ENCODE assay signal across 20 cellular contexts in the genomic region with DNA sequence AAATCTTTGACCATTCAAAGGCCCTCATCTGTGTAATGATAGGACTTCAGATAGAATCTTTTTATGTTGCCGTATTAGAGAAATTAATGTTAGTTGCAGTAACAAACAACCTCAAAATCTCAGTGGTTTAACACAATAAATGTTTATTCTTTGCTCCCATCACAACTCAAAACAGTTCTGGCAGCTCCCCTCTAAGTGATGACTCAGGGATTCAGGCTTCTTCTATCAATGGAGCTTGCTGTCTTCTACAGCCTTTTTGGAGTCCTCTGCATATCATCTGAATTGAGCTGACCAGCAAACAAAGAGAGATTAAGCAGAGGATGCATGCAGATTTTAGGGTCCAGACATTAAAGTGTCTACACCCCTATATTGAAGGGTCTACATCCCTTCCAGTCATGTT. TPM values are rescaled to one million over a fixed set of nuclear protein-coding genes. Genes with fewer than 3 reads are reported as not detected.
DNase-seq lines count a peak whose midpoint lies in the region; ATAC-seq, FAIRE-seq and TF ChIP-seq lines count a peak whose summit lies in the region.
"Had no signal": no experiment of that assay in that cellular context is flagged by ENCODE, and none has a peak within 500 bp of the region (broad histone marks: within the 10 kb centered on the region; RNA-seq: fewer than 3 reads in every experiment).

No MANE protein-coding gene starts in this region.

- no peak overlapping the region for H3K18ac ChIP-seq in H1 (ENCODE audit: extremely low read depth, low read length)

- H3K79me1 ChIP-seq in H1 (ENCODE audit: low read depth, low read length), result no peaks in the 10 kb centered on the region

- no peak overlapping the region for H3K56ac ChIP-seq in H1 (replicated peaks; ENCODE audit: insufficient read length, low read depth, low read length)

- H3K4me3 Mint-ChIP-seq in type B pancreatic cell, result no peak overlapping the region
- no peak overlapping the region for H3K4me3 Mint-ChIP-seq in activated T-cell treated with anti-CD3 and anti-CD28 coated beads, Interleukin-2, amount 50 U/mL, for 72 hours
- H3K4me3 Mint-ChIP-seq: CD4-positive, CD25-positive, alpha-beta regulatory T cell; CD8-positive, alpha-beta memory T cell had no signal

- H3K27ac ChIP-seq in A549 (no peak overlapping the region), H1 (ENCODE audit: low read depth, low read length) (no peak overlapping the region)

- H3K4me1 ChIP-seq in A549, result no peaks in the 10 kb centered on the region
- H3K4me1 ChIP-seq in H1 (replicated peaks in 1 of 4; ENCODE audit: control insufficient read depth in 3 of 4, insufficient read depth in 4 of 4, low read length in 3 of 4), result peaks cover 0 to 5% (median 2%) of the 10 kb centered on the region in 4 experiments; a peak in 3 of 7 replicates
- H3K4me1 ChIP-seq: BE2C had no signal

- no peak overlapping the region for H3K9ac ChIP-seq in H1 (replicated peaks in 1 of 4; ENCODE audit: extremely low read depth in 1 of 4, low read depth in 3 of 4, low read length in 3 of 4)

- no peak for FAIRE-seq in A549 (lab: Jason Lieb, UNC)
- no peak for FAIRE-seq in H1 (lab: Jason Lieb, UNC)
- FAIRE-seq: HTR-8/SVneo had no signal

- H2BK15ac ChIP-seq in H1 (ENCODE audit: low read length), result no peak overlapping the region

- H3K9me3 Mint-ChIP-seq in type B pancreatic cell, result no peaks in the 10 kb centered on the region
- H3K9me3 Mint-ChIP-seq in activated T-cell treated with anti-CD3 and anti-CD28 coated beads, Interleukin-2, amount 50 U/mL, for 72 hours, result no peaks in the 10 kb centered on the region
- H3K9me3 Mint-ChIP-seq: CD8-positive, alpha-beta memory T cell had no signal

- no peak overlapping the region for H3K4me3 ChIP-seq in A549
- H3K4me3 ChIP-seq in H1 (ENCODE audit: extremely low read depth in 1 of 4, insufficient read depth in 2 of 4, low read depth in 3 of 4, low read length in 4 of 4), result no peak overlapping the region
- H3K4me3 ChIP-seq: GM12878, HAP-1 had no signal

- TF ChIP-seq RAD21 in A549 (conservative IDR thresholded peaks at IDR 0.05 in 1 of 2, IDR thresholded peaks at IDR 0.05 in 1 of 2) (no peak), H1 (IDR thresholded peaks at IDR 0.05 in 1 of 2, conservative IDR thresholded peaks at IDR 0.05 in 1 of 2; ENCODE audit: low read depth in 2 of 2, low read length in 2 of 2) (no peak)

- H3K4me2 ChIP-seq in A549 (no peak overlapping the region), H1 (ENCODE audit: insufficient read depth in 1 of 2, low read depth in 2 of 2, low read length in 2 of 2) (no peak overlapping the region)

- H3K4ac ChIP-seq in H1 (replicated peaks; ENCODE audit: insufficient read length, low read depth, low read length), result no peak overlapping the region

- H2BK5ac ChIP-seq in H1 (ENCODE audit: low read depth, low read length), result no peak overlapping the region

- no peak for ATAC-seq in A549
- no peak for ATAC-seq in activated T-cell treated with anti-CD3 and anti-CD28 coated beads, Interleukin-2, amount 50 U/mL, for 72 hours (replicated peaks in 1 of 2)
- ATAC-seq: GM12878 had no signal

- H3K27me3 ChIP-seq in H1 (replicated peaks in 1 of 4; ENCODE audit: control insufficient read depth in 3 of 4, extremely low read depth in 1 of 4, insufficient read depth in 3 of 4, low read length in 3 of 4), result no peaks in the 10 kb centered on the region

- H3K27me3 Mint-ChIP-seq in type B pancreatic cell, result no peaks in the 10 kb centered on the region
- H3K27me3 Mint-ChIP-seq in activated T-cell treated with anti-CD3 and anti-CD28 coated beads, Interleukin-2, amount 50 U/mL, for 72 hours (ENCODE audit: low read depth), result no peaks in the 10 kb centered on the region

- TF ChIP-seq CTCF in A549 (IDR thresholded peaks at IDR 0.05) (no peak), H1 (IDR thresholded peaks at IDR 0.05; ENCODE audit: control extremely low read depth in 1 of 3, insufficient read depth in 1 of 3, low read depth in 1 of 3, low read length in 3 of 3) (no peak), type B pancreatic cell (conservative IDR thresholded peaks at IDR 0.05) (no peak)

- no peaks in the 10 kb centered on the region for H3K36me3 ChIP-seq in H1 (ENCODE audit: control insufficient read depth in 2 of 4, insufficient read depth in 4 of 4, low read length in 3 of 4)
- H3K36me3 ChIP-seq: BE2C, HAP-1 had no signal

- H3K4me1 Mint-ChIP-seq in type B pancreatic cell (ENCODE audit: unreplicated experiment), result peaks cover 15% of the 10 kb centered on the region
- H3K4me1 Mint-ChIP-seq in activated T-cell treated with anti-CD3 and anti-CD28 coated beads, Interleukin-2, amount 50 U/mL, for 72 hours (ENCODE audit: low read depth), result no peaks in the 10 kb centered on the region
- H3K4me1 Mint-ChIP-seq: CD4-positive, CD25-positive, alpha-beta regulatory T cell; CD8-positive, alpha-beta memory T cell had no signal

- 0 out of 2 replicates have a peak overlapping the region, but pooled peaks have one; percentile 11 for H2AFZ ChIP-seq in H1 (ENCODE audit: low read length)

- no peak overlapping the region for H2AK5ac ChIP-seq in H1 (ENCODE audit: low read depth, low read length)

- H3K79me2 ChIP-seq in H1 (ENCODE audit: control insufficient read depth in 1 of 2, insufficient read depth in 2 of 2, low read length in 2 of 2), result no peaks in the 10 kb centered on the region

- no peak for TF ChIP-seq POLR2A in A549 (IDR thresholded peaks at IDR 0.05; ENCODE audit: low read length)
- TF ChIP-seq POLR2A in H1 (IDR thresholded peaks at IDR 0.05; ENCODE audit: control extremely low read depth in 1 of 2, low read depth in 2 of 2, low read length in 2 of 2), result no peak

- H4K91ac ChIP-seq in H1 (replicated peaks; ENCODE audit: insufficient read length, low read length), result no peak overlapping the region

- H3K27ac Mint-ChIP-seq in type B pancreatic cell, result peak overlapping the region; percentile 27
- no peak overlapping the region for H3K27ac Mint-ChIP-seq in activated T-cell treated with anti-CD3 and anti-CD28 coated beads, Interleukin-2, amount 50 U/mL, for 72 hours
- H3K27ac Mint-ChIP-seq: CD4-positive, CD25-positive, alpha-beta regulatory T cell; CD8-positive, alpha-beta memory T cell had no signal

- H2BK120ac ChIP-seq in H1 (replicated peaks; ENCODE audit: low read depth, low read length), result no peak overlapping the region

- peak overlapping the region; percentile 35; the same call in 1 of the 2 replicates for H2BK12ac ChIP-seq in H1 (ENCODE audit: low read depth, low read length)

- no peak overlapping the region for H3K14ac ChIP-seq in H1 (ENCODE audit: insufficient read length)

- 0 out of 2 replicates have a peak overlapping the region, but pooled peaks have one; percentile 55 for H2BK20ac ChIP-seq in H1 (ENCODE audit: low read length)

- no peaks in the 10 kb centered on the region for H4K20me1 ChIP-seq in H1 (replicated peaks in 1 of 2; ENCODE audit: control insufficient read depth in 1 of 2, insufficient read depth in 2 of 2, low read length in 2 of 2)

- H4K8ac ChIP-seq in H1 (ENCODE audit: extremely low read depth, insufficient read depth, low read length), result no peak overlapping the region

- 90% methylated on average over 1 of the region's 1 CpG for WGBS in A549 (ENCODE audit: missing lambda C conversion rate)
- 89% methylated on average over 1 of the region's 1 CpG; no CpG with 5 or more reads in 1 of the 2 experiments for WGBS in H1 (ENCODE audit: extremely low coverage in 1 of 2, insufficient coverage in 1 of 2, insufficient read length in 1 of 2, insufficient replicate concordance in 2 of 2, low coverage in 1 of 2, low lambda C conversion rate in 2 of 2, missing lambda C conversion rate in 1 of 2), 2 experiments

- no peaks in the 10 kb centered on the region for H3K36me3 Mint-ChIP-seq in type B pancreatic cell
- no peaks in the 10 kb centered on the region for H3K36me3 Mint-ChIP-seq in activated T-cell treated with anti-CD3 and anti-CD28 coated beads, Interleukin-2, amount 50 U/mL, for 72 hours (ENCODE audit: insufficient read depth in 2 of 2)
- H3K36me3 Mint-ChIP-seq: CD4-positive, CD25-positive, alpha-beta regulatory T cell; CD8-positive, alpha-beta memory T cell had no signal

- CTCF ChIA-PET in A549 (lab: Yijun Ruan, JAX), result no interaction called here
- CTCF ChIA-PET in H1 (lab: Charles Lee; ENCODE audit: partially characterized antibody), result interaction anchor here (0.7 to 1.9 kb wide), 3 partner anchors 29 to 111 kb away, joined by 3 to 8 read pairs (median 3); no protein-coding TSS in a partner anchor

- no peaks in the 10 kb centered on the region for H3K23me2 ChIP-seq in H1 (ENCODE audit: low read depth, low read length)

- DNase-seq in A549 (ENCODE audit: low read depth in 1 of 2, low spot score in 1 of 2), result no peak
- DNase-seq in OCI-M1 (lab: John Stamatoyannopoulos, UW), result peak; percentile 28
- DNase-seq in H1 (ENCODE audit: low read depth in 1 of 2, low spot score in 2 of 2), result no peak
- DNase-seq in type B pancreatic cell (ENCODE audit: extremely low spot score, unreplicated experiment), result no peak
- no peak for DNase-seq in 8988T
- DNase-seq in activated T-cell treated with anti-CD3 and anti-CD28 coated beads, Interleukin-2, amount 50 U/mL, for 72 hours, result no peak
- no peak for DNase-seq in NCI-H2081 (lab: John Stamatoyannopoulos, UW)
- DNase-seq: ACHN; BE2C; C1 segment of cervical spinal cord; CD4-positive, CD25-positive, alpha-beta regulatory T cell; CD8-positive, alpha-beta memory T cell; COR-L47; DMS 273 treated with DMSO at 0.1 percent for 48 hours; DMS53; DND-41; EL had no signal

- POLR2A ChIA-PET in A549 (lab: Yijun Ruan, JAX) (no interaction called here), H1 (lab: Charles Lee; ENCODE audit: partially characterized antibody) (no interaction called here)

- H4K5ac ChIP-seq in H1 (ENCODE audit: insufficient read length, low read depth, low read length), result no peak overlapping the region

- no peaks in the 10 kb centered on the region for H3K9me3 ChIP-seq in A549
- no peaks in the 10 kb centered on the region for H3K9me3 ChIP-seq in H1 (ENCODE audit: insufficient read depth in 2 of 2, low read depth in 1 of 2, low read length in 1 of 2)
- H3K9me3 ChIP-seq: BE2C, HAP-1 had no signal

- no peak overlapping the region for H3K23ac ChIP-seq in H1 (ENCODE audit: insufficient read length)

- no peak for TF ChIP-seq EP300 in A549 (IDR thresholded peaks at IDR 0.05)
- TF ChIP-seq EP300 in H1 (IDR thresholded peaks at IDR 0.05; ENCODE audit: borderline replicate concordance in 1 of 2, low read depth in 2 of 2, low read length in 2 of 2), result no peak

RNA-seq across cellular contexts. Expression of a gene that starts 59.1 kb away (rescaled TPM):
- polyA plus RNA-seq in A549 (2011; rRNA removed), result 42.8 and 43.1 TPM in 2 replicates
- polyA plus RNA-seq in A549 (2012; cell fraction: cytosol; rRNA removed), result 5.3 and 6.2 TPM in 2 replicates
- 7.8 and 13.0 TPM in 2 replicates for polyA plus RNA-seq in A549 (2012; cell fraction: nucleus; rRNA removed)
- polyA plus RNA-seq in A549 (2017; fragmentation: RNase III; extraction: RNeasy Plus Mini Kit Qiagen cat#74134 plus additional on column Dnase treatment), result 13.7 to 14.3 TPM (median 14.1 TPM) in 3 replicates
- 57.9 and 74.2 TPM in 2 replicates for polyA minus RNA-seq in A549 (2011; rRNA and poly(A)+ RNA removed)
- 52.7 and 55.9 TPM in 2 replicates for total RNA-seq in H1 (2021; fragmentation: NEBNext Ultra II Directional; extraction: Animal tissue kit (Norgen Biotek cat#: 25700))
- polyA plus RNA-seq in H1 (2011; rRNA removed), result 17.9 and 19.7 TPM in 2 replicates
- 15.2 TPM for polyA plus RNA-seq in H1 (2011; cell fraction: cytosol; rRNA removed)
- 37.6 TPM for polyA plus RNA-seq in H1 (2011; cell fraction: nucleus; rRNA removed)
- polyA plus RNA-seq in H1 (2012, experiment 1 of 2), result 18.7 to 38.4 TPM (median 26.4 TPM) in 4 replicates
- 1.1 TPM for polyA plus RNA-seq in H1 (2012, experiment 2 of 2)
- 23.8 TPM for polyA plus RNA-seq in H1 (2013, experiment 1 of 2)
- 21.4 TPM for polyA plus RNA-seq in H1 (2013, experiment 2 of 2)
- polyA minus RNA-seq in H1 (2011; rRNA and poly(A)+ RNA removed), result 140 and 175 TPM in 2 replicates
- polyA minus RNA-seq in H1 (2011; cell fraction: cytosol; rRNA and poly(A)+ RNA removed), result 20.8 TPM
- polyA minus RNA-seq in H1 (2011; cell fraction: nucleus; rRNA and poly(A)+ RNA removed), result 52.0 TPM
- 42.1 and 51.2 TPM in 2 replicates for total RNA-seq in type B pancreatic cell (ENCODE audit: low replicate concordance)
- 10 to 100 TPM; 62.9 to 66.0 TPM for total RNA-seq in activated T-cell treated with anti-CD3 and anti-CD28 coated beads, Interleukin-2, amount 50 U/mL, for 72 hours
